20 cellular contexts compared by ENCODE assay signal in the genomic region with DNA sequence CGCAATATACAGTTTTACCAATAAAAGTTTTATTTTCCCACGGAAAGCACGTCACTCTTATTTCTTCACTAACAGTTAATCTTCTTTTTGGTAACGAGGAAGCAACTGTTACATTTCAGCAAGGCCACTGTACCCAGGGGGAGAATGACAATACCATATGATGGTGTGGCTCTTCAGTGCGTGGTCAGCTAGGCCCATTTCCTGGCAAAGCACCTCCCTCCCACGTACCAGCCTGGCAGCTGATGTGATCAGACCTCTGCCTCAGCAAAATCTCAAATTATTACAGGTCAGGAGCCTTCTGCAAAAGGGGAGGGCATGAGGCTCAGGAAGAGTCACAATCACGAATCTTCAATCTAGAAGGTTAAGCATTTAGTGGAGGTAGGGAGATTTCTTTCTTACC.
"Had no signal": no experiment of that assay in that cellular context is flagged by ENCODE, and none has a peak within 500 bp of the region (broad histone marks: within the 10 kb centered on the region; RNA-seq: fewer than 3 reads in every experiment).

No MANE protein-coding gene starts in this region.

- H3K9me3 Mint-ChIP-seq: activated CD4-positive, alpha-beta T cell treated with anti-CD3 and anti-CD28 coated beads, Interleukin-2, amount 10 ng/mL, durations not matched to agents 7 days and 5 days; activated naive CD4-positive, alpha-beta T cell treated with anti-CD3 and anti-CD28 coated beads, Interleukin-2, amount 50 U/mL, for 24 hours; effector memory CD8-positive, alpha-beta T cell; naive thymus-derived CD4-positive, alpha-beta T cell had no signal

- H3K9me3 ChIP-seq: mucosa of descending colon, sigmoid colon, thoracic aorta, upper lobe of left lung had no signal

- H3K27ac ChIP-seq: epithelial cell of prostate, hepatocyte, sigmoid colon, thoracic aorta had no signal

- H3K4me3 Mint-ChIP-seq: activated CD4-positive, alpha-beta T cell treated with anti-CD3 and anti-CD28 coated beads, Interleukin-2, amount 10 ng/mL, durations not matched to agents 7 days and 5 days; activated naive CD4-positive, alpha-beta T cell treated with anti-CD3 and anti-CD28 coated beads, Interleukin-2, amount 50 U/mL, for 24 hours; effector memory CD8-positive, alpha-beta T cell; naive thymus-derived CD4-positive, alpha-beta T cell had no signal

- H3K4me3 ChIP-seq: hepatocyte, mucosa of descending colon, sigmoid colon, thoracic aorta, upper lobe of left lung had no signal

- H3K27me3 ChIP-seq: hepatocyte, sigmoid colon, upper lobe of left lung had no signal

- H3K27me3 Mint-ChIP-seq: activated CD4-positive, alpha-beta T cell treated with anti-CD3 and anti-CD28 coated beads, Interleukin-2, amount 10 ng/mL, durations not matched to agents 7 days and 5 days; activated naive CD4-positive, alpha-beta T cell treated with anti-CD3 and anti-CD28 coated beads, Interleukin-2, amount 50 U/mL, for 24 hours; naive thymus-derived CD4-positive, alpha-beta T cell had no signal

- H3K4me2 ChIP-seq: hepatocyte had no signal

- H2AFZ ChIP-seq: hepatocyte had no signal

- H3K27ac Mint-ChIP-seq: activated CD4-positive, alpha-beta T cell treated with anti-CD3 and anti-CD28 coated beads, Interleukin-2, amount 10 ng/mL, durations not matched to agents 7 days and 5 days; activated naive CD4-positive, alpha-beta T cell treated with anti-CD3 and anti-CD28 coated beads, Interleukin-2, amount 50 U/mL, for 24 hours; effector memory CD8-positive, alpha-beta T cell had no signal

- ATAC-seq: activated CD4-positive, CD25-positive, alpha-beta regulatory T cell treated with anti-CD3 and anti-CD28 coated beads, Interleukin-2, amount 50 U/mL, for 24 hours; effector memory CD8-positive, alpha-beta T cell; left cardiac atrium; mucosa of descending colon; naive thymus-derived CD4-positive, alpha-beta T cell had no signal

- DNase-seq: activated CD4-positive, alpha-beta T cell treated with anti-CD3 and anti-CD28 coated beads, Interleukin-2, amount 10 ng/mL, durations not matched to agents 7 days and 5 days; activated CD8-positive, alpha-beta memory T cell treated with anti-CD3 and anti-CD28 coated beads, Interleukin-2, amount 50 U/mL, for 4 hours; activated gamma-delta T cell; activated T-cell treated with anti-CD3 and anti-CD28 coated beads, Interleukin-2, amount 50 U/mL, for 48 hours; dermis blood vessel endothelial cell; effector memory CD8-positive, alpha-beta T cell; foreskin fibroblast; left cardiac atrium; mesenchymal stem cell; mucosa of descending colon; naive thymus-derived CD4-positive, alpha-beta T cell; sigmoid colon; stimulated activated CD8-positive, alpha-beta memory T cell treated with anti-CD3 and anti-CD28 coated beads, Interleukin-4, amount 100 ng/mL, for 48 hours; stimulated activated naive CD4-positive, alpha-beta T cell treated with Interleukin-2 at 50 U/mL for 16 hours; upper lobe of left lung had no signal
